Comparison of ENCODE assay signal across 25 cellular contexts in the genomic region with DNA sequence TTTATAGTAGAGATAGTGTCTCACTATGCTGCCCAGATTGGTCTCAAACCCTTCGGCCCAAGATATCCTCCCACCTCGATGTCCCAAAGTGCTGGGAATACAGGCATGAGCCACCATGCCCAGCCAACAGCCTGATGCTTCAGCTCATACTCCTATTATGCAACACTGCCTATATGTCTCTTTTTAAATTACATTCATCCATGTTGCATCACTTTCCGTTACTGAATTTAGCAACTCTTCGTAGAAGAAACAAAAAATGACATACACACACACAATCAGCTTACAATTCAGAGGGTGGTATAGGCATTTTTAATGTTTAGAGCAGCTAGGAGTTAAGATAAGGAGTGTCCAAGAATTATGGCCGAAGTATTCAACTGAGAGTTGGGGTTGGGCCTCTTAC.
"Had no signal": no experiment of that assay in that cellular context is flagged by ENCODE, and none has a peak within 500 bp of the region (broad histone marks: within the 10 kb centered on the region; RNA-seq: fewer than 3 reads in every experiment).

No MANE protein-coding gene starts in this region.

- H3K27ac ChIP-seq: colonic mucosa, dorsolateral prefrontal cortex, left ventricle myocardium inferior, ovary, thyroid gland, upper lobe of right lung had no signal

- H3K9me3 ChIP-seq: colonic mucosa, left ventricle myocardium inferior, ovary, thyroid gland, upper lobe of right lung had no signal

- ATAC-seq: activated T-cell treated with anti-CD3 and anti-CD28 coated beads, Interleukin-2, amount 50 U/mL, for 4 hours; effector memory CD8-positive, alpha-beta T cell; esophagus mucosa; naive thymus-derived CD8-positive, alpha-beta T cell; right cardiac atrium; stimulated activated naive CD8-positive, alpha-beta T cell treated with anti-CD3 and anti-CD28 coated beads, Interleukin-15, Interleukin-2, amounts not matched to agents 100 U/mL and 50 U/mL, for 24 hours; upper lobe of right lung had no signal

- H3K36me3 ChIP-seq: colonic mucosa, left ventricle myocardium inferior, ovary, thyroid gland, upper lobe of right lung had no signal

- H3K27me3 ChIP-seq: colonic mucosa, dorsolateral prefrontal cortex, ovary, thyroid gland, upper lobe of right lung had no signal

- H3K4me3 ChIP-seq: colonic mucosa, dorsolateral prefrontal cortex, left ventricle myocardium inferior, ovary, thyroid gland, upper lobe of right lung had no signal

- H3K4me1 ChIP-seq: colonic mucosa, left ventricle myocardium inferior, thyroid gland, upper lobe of right lung had no signal

- DNase-seq: activated B cell treated with CpG ODN at 0.5 μM for 24 hours; activated CD4-positive, alpha-beta T cell treated with anti-CD3 and anti-CD28 coated beads for 4 hours; activated CD4-positive, alpha-beta T cell treated with anti-CD3 and anti-CD28 coated beads, Interleukin-2, amount 50 U/mL, for 48 hours; activated CD8-positive, alpha-beta memory T cell treated with anti-CD3 and anti-CD28 coated beads, Interleukin-2, amount 50 U/mL, for 48 hours; activated naive CD4-positive, alpha-beta T cell; activated naive CD8-positive, alpha-beta T cell treated with anti-CD3 and anti-CD28 coated beads for 36 hours; activated T-cell treated with anti-CD3 and anti-CD28 coated beads, Interleukin-2, amount 50 U/mL, for 4 hours; amniotic stem cell; colonic mucosa; dorsolateral prefrontal cortex; effector memory CD8-positive, alpha-beta T cell; glutamatergic neuron; hippocampal formation; left ventricle myocardium inferior; mammary epithelial cell; naive thymus-derived CD8-positive, alpha-beta T cell; ovary; right cardiac atrium; stimulated activated CD4-positive, alpha-beta T cell treated with anti-CD3 and anti-CD28 coated beads, Interleukin-12 subunit alpha, Interleukin-12 subunit beta, amount 100 ng/mL, for 4 hours; stimulated activated CD4-positive, alpha-beta T cell treated with anti-CD3 and anti-CD28 coated beads, Interleukin-4, amount 100 ng/mL, for 4 hours; stimulated activated naive CD8-positive, alpha-beta T cell treated with anti-CD3 and anti-CD28 coated beads, Interleukin-15, Interleukin-2, amounts not matched to agents 100 U/mL and 50 U/mL, for 24 hours; T1000; thyroid gland; upper lobe of right lung had no signal
